ENCODE assay signal across 8 cellular contexts in the genomic region with DNA sequence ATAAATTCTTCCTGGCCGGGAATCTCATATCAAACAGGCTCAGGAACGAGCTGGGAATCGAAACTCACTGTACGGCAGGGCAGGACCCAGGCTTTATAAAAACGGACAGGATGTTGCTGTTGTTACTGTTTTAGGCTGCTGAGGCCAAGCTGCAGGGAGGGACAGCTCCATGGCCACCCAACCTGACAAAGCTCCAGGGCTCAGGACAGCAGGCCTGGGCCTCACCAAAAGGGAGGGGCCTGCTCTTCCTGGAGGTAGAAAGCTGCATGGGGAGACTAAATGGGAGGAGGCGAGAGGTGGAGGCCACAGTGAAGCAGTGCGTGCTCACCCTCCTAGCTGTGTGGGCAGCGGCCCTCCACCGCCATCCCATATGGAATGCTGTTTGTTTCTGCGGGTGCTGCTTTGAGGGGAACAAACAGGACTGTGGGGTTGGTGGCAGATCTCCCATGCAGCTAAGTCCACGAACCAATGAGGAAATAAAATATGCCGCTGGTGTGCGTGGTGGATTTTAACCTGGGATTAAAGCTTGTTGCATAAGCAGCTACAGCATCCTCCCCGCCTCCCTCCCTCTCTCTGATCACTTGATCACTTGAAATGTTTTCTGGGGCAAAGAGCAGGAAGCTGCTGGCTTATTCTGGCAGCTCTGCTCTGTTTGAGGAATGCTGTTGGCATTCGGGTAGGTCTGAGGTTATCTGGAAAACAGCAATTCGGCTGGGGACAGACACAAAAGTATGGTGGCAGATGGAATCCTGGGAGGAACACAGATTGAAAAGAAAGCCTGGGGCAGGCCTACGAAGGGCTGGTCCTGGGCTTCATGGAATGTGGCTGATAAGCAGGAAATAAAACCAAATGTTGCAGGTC. TPM values are rescaled to one million over a fixed set of nuclear protein-coding genes. Genes with fewer than 3 reads are reported as not detected.
A peak's percentile ranks its signal among the peaks of the same experiment; 100 is the strongest.
DNase-seq lines count a peak whose midpoint lies in the region; ATAC-seq and TF ChIP-seq lines count a peak whose summit lies in the region.

No MANE protein-coding gene starts in this region.

- no peaks in the 10 kb centered on the region for H3K9me3 Mint-ChIP-seq in activated T-cell treated with anti-CD3 and anti-CD28 coated beads, Interleukin-2, amount 50 U/mL, for 24 hours
- H3K9me3 Mint-ChIP-seq in activated T-cell treated with anti-CD3 and anti-CD28 coated beads, Interleukin-2, amount 50 U/mL, for 4 hours: no peaks in the 10 kb centered on the region
- no peaks in the 10 kb centered on the region for H3K9me3 Mint-ChIP-seq in activated naive CD4-positive, alpha-beta T cell treated with anti-CD3 and anti-CD28 coated beads, Interleukin-2, amount 50 U/mL, for 72 hours

- H3K27me3 ChIP-seq in osteoblast (ENCODE audit: insufficient read depth, low read length): no peaks in the 10 kb centered on the region

- no peaks in the 10 kb centered on the region for H3K9me3 ChIP-seq in osteoblast (ENCODE audit: low read depth, low read length)

- H3K4me1 ChIP-seq in osteoblast (ENCODE audit: insufficient read depth, low read length): peaks cover 76% of the 10 kb centered on the region

- H3K4me1 Mint-ChIP-seq in activated T-cell treated with anti-CD3 and anti-CD28 coated beads, Interleukin-2, amount 50 U/mL, for 24 hours (ENCODE audit: low read depth): peaks cover 49% of the 10 kb centered on the region
- peaks cover 59% of the 10 kb centered on the region for H3K4me1 Mint-ChIP-seq in activated T-cell treated with anti-CD3 and anti-CD28 coated beads, Interleukin-2, amount 50 U/mL, for 4 hours (ENCODE audit: low read depth)

- TF ChIP-seq CTCF in osteoblast (IDR thresholded peaks at IDR 0.05; ENCODE audit: extremely low read depth, low read depth, low read length): no peak

- no peak for ATAC-seq in activated T-cell treated with anti-CD3 and anti-CD28 coated beads, Interleukin-2, amount 50 U/mL, for 4 hours
- ATAC-seq in activated naive CD4-positive, alpha-beta T cell treated with anti-CD3 and anti-CD28 coated beads, Interleukin-2, amount 50 U/mL, for 72 hours: no peak
- no peak for ATAC-seq in GM18909 (IDR thresholded peaks at IDR 0.05; ENCODE audit: poor library complexity, unreplicated experiment)
- ATAC-seq in GM18858 (IDR thresholded peaks at IDR 0.05; ENCODE audit: unreplicated experiment): no peak

- peaks cover 28% of the 10 kb centered on the region for H3K79me2 ChIP-seq in osteoblast (ENCODE audit: insufficient read depth, low read length)

- peak overlapping the region; percentile 97 for H3K27ac ChIP-seq in osteoblast (ENCODE audit: low read depth, low read length)

- intact Hi-C loops in head of caudate nucleus (cut with DNase I): no loop called here

- H3K4me2 ChIP-seq in osteoblast (ENCODE audit: insufficient read depth, low read length): peak overlapping the region; percentile 61

- no peaks in the 10 kb centered on the region for H3K27me3 Mint-ChIP-seq in activated T-cell treated with anti-CD3 and anti-CD28 coated beads, Interleukin-2, amount 50 U/mL, for 24 hours
- no peaks in the 10 kb centered on the region for H3K27me3 Mint-ChIP-seq in activated T-cell treated with anti-CD3 and anti-CD28 coated beads, Interleukin-2, amount 50 U/mL, for 4 hours (ENCODE audit: low read depth)

- no peaks in the 10 kb centered on the region for H4K20me1 ChIP-seq in osteoblast (ENCODE audit: insufficient read depth, low read length)

- H3K4me3 Mint-ChIP-seq in activated T-cell treated with anti-CD3 and anti-CD28 coated beads, Interleukin-2, amount 50 U/mL, for 24 hours: no peak overlapping the region
- H3K4me3 Mint-ChIP-seq in activated T-cell treated with anti-CD3 and anti-CD28 coated beads, Interleukin-2, amount 50 U/mL, for 4 hours: no peak overlapping the region

- peak overlapping the region; percentile 45 for H3K4me3 ChIP-seq in osteoblast (ENCODE audit: insufficient read depth, low read length)

- no peaks in the 10 kb centered on the region for H3K36me3 ChIP-seq in osteoblast (ENCODE audit: insufficient read depth, low read length)

- H3K36me3 Mint-ChIP-seq in activated T-cell treated with anti-CD3 and anti-CD28 coated beads, Interleukin-2, amount 50 U/mL, for 24 hours (ENCODE audit: low read depth): peaks cover 22% of the 10 kb centered on the region
- H3K36me3 Mint-ChIP-seq in activated T-cell treated with anti-CD3 and anti-CD28 coated beads, Interleukin-2, amount 50 U/mL, for 4 hours (ENCODE audit: insufficient read depth): no peaks in the 10 kb centered on the region
- H3K36me3 Mint-ChIP-seq in activated naive CD4-positive, alpha-beta T cell treated with anti-CD3 and anti-CD28 coated beads, Interleukin-2, amount 50 U/mL, for 72 hours: peaks cover 21 to 27% of the 10 kb centered on the region in 2 donors

- peak overlapping the region; percentile 98 for H3K27ac Mint-ChIP-seq in activated T-cell treated with anti-CD3 and anti-CD28 coated beads, Interleukin-2, amount 50 U/mL, for 24 hours
- H3K27ac Mint-ChIP-seq in activated naive CD4-positive, alpha-beta T cell treated with anti-CD3 and anti-CD28 coated beads, Interleukin-2, amount 50 U/mL, for 72 hours: peak overlapping the region; percentile 94 to 99

- peak; percentile 45 for DNase-seq in activated T-cell treated with anti-CD3 and anti-CD28 coated beads, Interleukin-2, amount 50 U/mL, for 24 hours
- DNase-seq in activated T-cell treated with anti-CD3 and anti-CD28 coated beads, Interleukin-2, amount 50 U/mL, for 4 hours: no peak
- DNase-seq in NCI-H2171 (lab: John Stamatoyannopoulos, UW) (peak; percentile 50), head of caudate nucleus (peak; percentile 55 to 95 (median 84)), osteoblast (ENCODE audit: insufficient read length, low spot score, missing footprints) (no peak)
- DNase-seq in activated naive CD4-positive, alpha-beta T cell treated with anti-CD3 and anti-CD28 coated beads, Interleukin-2, amount 50 U/mL, for 72 hours (ENCODE audit: low spot score in 2 of 2): no peak

- H2AFZ ChIP-seq in osteoblast (ENCODE audit: low read length): peak overlapping the region; percentile 13

RNA-seq across cellular contexts. Expression of a gene that starts 2.4 kb away (rescaled TPM):
- 10 to 100 TPM; 15.6 to 18.7 (median 17.5) TPM for total RNA-seq in activated T-cell treated with anti-CD3 and anti-CD28 coated beads, Interleukin-2, amount 50 U/mL, for 4 hours
- 10 to 100 TPM; 35.7 to 46.4 TPM for total RNA-seq in activated naive CD4-positive, alpha-beta T cell treated with anti-CD3 and anti-CD28 coated beads, Interleukin-2, amount 50 U/mL, for 72 hours
- 13.6 and 18.8 TPM in 2 replicates for total RNA-seq in osteoblast

Comparison
In these comparisons a context has a peak if more than half of its experiments do, and no peak if none do; other contexts are left out.
1. DNase-seq: peak in activated T-cell treated with anti-CD3 and anti-CD28 coated beads, Interleukin-2, amount 50 U/mL, for 24 hours (single experiment), NCI-H2171 (single experiment) and head of caudate nucleus (42 of 42); none in activated T-cell treated with anti-CD3 and anti-CD28 coated beads, Interleukin-2, amount 50 U/mL, for 4 hours (single experiment), activated naive CD4-positive, alpha-beta T cell treated with anti-CD3 and anti-CD28 coated beads, Interleukin-2, amount 50 U/mL, for 72 hours (0 of 2) and osteoblast (single experiment).